In genomic region chr1:66476774-66477173, GRCh38 we compare ENCODE assay signal across 27 cellular contexts. TPM values are rescaled to one million over a fixed set of nuclear protein-coding genes. Genes with fewer than 3 reads are reported as not detected.
DNase-seq lines count a peak whose midpoint lies in the region; ATAC-seq and TF ChIP-seq lines count a peak whose summit lies in the region.
"Had no signal": no experiment of that assay in that cellular context is flagged by ENCODE, and none has a peak within 500 bp of the region (broad histone marks: within the 10 kb centered on the region; RNA-seq: fewer than 3 reads in every experiment).

No MANE protein-coding gene starts in this region.

- ATAC-seq in HG03342 (IDR thresholded peaks at IDR 0.05; ENCODE audit: unreplicated experiment) (no peak), GM18861 (IDR thresholded peaks at IDR 0.05; ENCODE audit: unreplicated experiment) (no peak)
- ATAC-seq: activated T-cell treated with anti-CD3 and anti-CD28 coated beads, Interleukin-2, amount 50 U/mL, for 72 hours; naive thymus-derived CD8-positive, alpha-beta T cell had no signal

- H3K27me3 Mint-ChIP-seq in activated CD4-positive, alpha-beta memory T cell treated with anti-CD3 and anti-CD28 coated beads for 36 hours, result peaks cover 29% of the 10 kb centered on the region

- CTCF ChIA-PET in activated CD4-positive, alpha-beta memory T cell treated with anti-CD3 and anti-CD28 coated beads for 36 hours (lab: Charles Lee), result interaction anchor here (1.2 kb wide), 1 partner anchor 27 kb away, joined by 3 read pairs; no protein-coding TSS in a partner anchor

- intact Hi-C loops in activated CD4-positive, alpha-beta memory T cell treated with anti-CD3 and anti-CD28 coated beads for 36 hours (cut with micrococcal nuclease), result no loop called here

- no peaks in the 10 kb centered on the region for H3K9me3 Mint-ChIP-seq in activated CD4-positive, alpha-beta memory T cell treated with anti-CD3 and anti-CD28 coated beads for 36 hours
- H3K9me3 Mint-ChIP-seq: activated T-cell treated with anti-CD3 and anti-CD28 coated beads, Interleukin-2, amount 50 U/mL, for 72 hours had no signal

- H3K27me3 ChIP-seq in MG63, result no peaks in the 10 kb centered on the region
- H3K27me3 ChIP-seq: ovary had no signal

- no peaks in the 10 kb centered on the region for H3K4me1 Mint-ChIP-seq in activated CD4-positive, alpha-beta memory T cell treated with anti-CD3 and anti-CD28 coated beads for 36 hours (ENCODE audit: low read depth)
- H3K4me1 Mint-ChIP-seq: naive thymus-derived CD8-positive, alpha-beta T cell had no signal

- H3K4me3 ChIP-seq in choroid plexus epithelial cell (ENCODE audit: low read depth, low read length) (no peak overlapping the region), MG63 (no peak overlapping the region)
- H3K4me3 ChIP-seq: ovary had no signal

- no peak for TF ChIP-seq CTCF in choroid plexus epithelial cell (conservative IDR thresholded peaks at IDR 0.05; ENCODE audit: low read depth, low read length)

- no peak overlapping the region for H3K27ac Mint-ChIP-seq in activated CD4-positive, alpha-beta memory T cell treated with anti-CD3 and anti-CD28 coated beads for 36 hours
- H3K27ac Mint-ChIP-seq: activated naive CD4-positive, alpha-beta T cell treated with anti-CD3 and anti-CD28 coated beads for 36 hours; activated T-cell treated with anti-CD3 and anti-CD28 coated beads, Interleukin-2, amount 50 U/mL, for 72 hours; mesothelial cell of epicardium; type B pancreatic cell had no signal

- peak; percentile 94 for DNase-seq in EH (ENCODE audit: low read depth)
- peak; percentile 40 for DNase-seq in RPMI7951 (ENCODE audit: low read depth)
- peak; percentile 8 for DNase-seq in choroid plexus epithelial cell (ENCODE audit: low read depth)
- DNase-seq in non-pigmented ciliary epithelial cell (ENCODE audit: low read depth), result peak; percentile 30
- DNase-seq in activated CD4-positive, alpha-beta memory T cell treated with anti-CD3 and anti-CD28 coated beads for 36 hours, result no peak
- DNase-seq in MG63, result no peak
- DNase-seq: ACHN; activated CD4-positive, alpha-beta T cell treated with anti-CD3 and anti-CD28 coated beads, Interleukin-2, amount 50 U/mL, for 1 hour; activated naive CD4-positive, alpha-beta T cell treated with anti-CD3 and anti-CD28 coated beads for 36 hours; activated T-cell treated with anti-CD3 and anti-CD28 coated beads, Interleukin-2, amount 50 U/mL, for 72 hours; C1 segment of cervical spinal cord; COR-L47; dermis blood vessel endothelial cell; islet precursor cell; left ventricle myocardium superior; naive thymus-derived CD8-positive, alpha-beta T cell; NCI-H1048; NCI-H187; NCI-H2171 treated with DMSO at 0.1 percent for 48 hours; NCI-H524; ovary; SHP77 treated with DMSO at 0.1 percent for 48 hours; stimulated activated CD4-positive, alpha-beta T cell treated with anti-CD3 and anti-CD28 coated beads, Interleukin-4, amount 100 ng/mL, for 1 hour had no signal

- no peaks in the 10 kb centered on the region for H3K9me3 ChIP-seq in MG63
- H3K9me3 ChIP-seq: ovary had no signal

- H3K4me3 Mint-ChIP-seq in activated CD4-positive, alpha-beta memory T cell treated with anti-CD3 and anti-CD28 coated beads for 36 hours, result no peak overlapping the region
- H3K4me3 Mint-ChIP-seq: activated naive CD4-positive, alpha-beta T cell treated with anti-CD3 and anti-CD28 coated beads for 36 hours; activated T-cell treated with anti-CD3 and anti-CD28 coated beads, Interleukin-2, amount 50 U/mL, for 72 hours; mesothelial cell of epicardium; naive thymus-derived CD8-positive, alpha-beta T cell; type B pancreatic cell had no signal

- POLR2A ChIA-PET in activated CD4-positive, alpha-beta memory T cell treated with anti-CD3 and anti-CD28 coated beads for 36 hours (lab: Charles Lee), result no interaction called here

- no peaks in the 10 kb centered on the region for H3K36me3 ChIP-seq in MG63
- H3K36me3 ChIP-seq: ovary had no signal

- no peaks in the 10 kb centered on the region for H3K36me3 Mint-ChIP-seq in activated CD4-positive, alpha-beta memory T cell treated with anti-CD3 and anti-CD28 coated beads for 36 hours
- H3K36me3 Mint-ChIP-seq: mesothelial cell of epicardium, type B pancreatic cell had no signal

RNA-seq across cellular contexts. Expression of gene SGIP1, which starts 57.2 kb away (rescaled TPM):
- under 0.01 TPM in 1 of 2 replicates, not detected in the other for total RNA-seq in RPMI7951 (2014; rRNA removed; shearing (Covaris generic))
- total RNA-seq in activated CD4-positive, alpha-beta memory T cell treated with anti-CD3 and anti-CD28 coated beads for 36 hours, result under 1 TPM in 1 of 2 experiments, not detected in 1; 0.05 TPM
- total RNA-seq in MG63 (2014; rRNA removed; shearing (Covaris generic); ENCODE audit: low replicate concordance), result not detected in 2 replicates
- total RNA-seq: naive thymus-derived CD8-positive, alpha-beta T cell had no signal

Comparison
In these comparisons a context has a peak if more than half of its experiments do, and no peak if none do; other contexts are left out.
1. DNase-seq: peak in EH (single experiment), RPMI7951 (single experiment), choroid plexus epithelial cell (single experiment) and non-pigmented ciliary epithelial cell (single experiment); none in activated CD4-positive, alpha-beta memory T cell treated with anti-CD3 and anti-CD28 coated beads for 36 hours (single experiment) and MG63 (single experiment).